16 cellular contexts compared by ENCODE assay signal in genomic region chr12:108017658-108018057, GRCh38.
"Had no signal": no experiment of that assay in that cellular context is flagged by ENCODE, and none has a peak within 500 bp of the region (broad histone marks: within the 10 kb centered on the region; RNA-seq: fewer than 3 reads in every experiment).

No MANE protein-coding gene starts in this region.

- H3K27ac ChIP-seq: epithelial cell of prostate, heart left ventricle, psoas muscle, right lobe of liver, tibial artery, upper lobe of left lung, uterus had no signal

- DNase-seq: effector memory CD4-positive, alpha-beta T cell; foreskin melanocyte; heart left ventricle; hippocampal formation; kidney glomerular epithelial cell; psoas muscle; retina; right lobe of liver; stimulated activated CD4-positive, alpha-beta T cell treated with anti-CD3 and anti-CD28 coated beads, Interleukin-4, amount 100 ng/mL, for 1 hour; stimulated activated CD8-positive, alpha-beta memory T cell treated with anti-CD3 and anti-CD28 coated beads, Interleukin-4, amount 100 ng/mL, for 48 hours; stimulated activated naive CD8-positive, alpha-beta T cell treated with anti-CD3 and anti-CD28 coated beads, Interleukin-15, Interleukin-2, amounts not matched to agents 100 U/mL and 50 U/mL, for 24 hours; tibial artery; upper lobe of left lung; uterus had no signal

- ATAC-seq: heart left ventricle; psoas muscle; right lobe of liver; stimulated activated effector memory CD8-positive, alpha-beta T cell treated with anti-CD3 and anti-CD28 coated beads, Interleukin-12 subunit alpha, Interleukin-12 subunit beta, amount 100 ng/mL, for 72 hours; stimulated activated naive CD8-positive, alpha-beta T cell treated with anti-CD3 and anti-CD28 coated beads, Interleukin-15, Interleukin-2, amounts not matched to agents 100 U/mL and 50 U/mL, for 24 hours had no signal

- H3K4me1 ChIP-seq: heart left ventricle, psoas muscle, right lobe of liver, upper lobe of left lung, uterus had no signal

- H3K4me3 ChIP-seq: heart left ventricle, psoas muscle, right lobe of liver, tibial artery, upper lobe of left lung, uterus had no signal

- H3K9me3 ChIP-seq: heart left ventricle, psoas muscle, right lobe of liver, tibial artery, upper lobe of left lung, uterus had no signal

- H3K27me3 ChIP-seq: right lobe of liver, upper lobe of left lung, uterus had no signal

- H3K36me3 ChIP-seq: heart left ventricle, right lobe of liver, tibial artery, upper lobe of left lung, uterus had no signal
